Comparison of ENCODE assay signal across 27 cellular contexts in the genomic region with DNA sequence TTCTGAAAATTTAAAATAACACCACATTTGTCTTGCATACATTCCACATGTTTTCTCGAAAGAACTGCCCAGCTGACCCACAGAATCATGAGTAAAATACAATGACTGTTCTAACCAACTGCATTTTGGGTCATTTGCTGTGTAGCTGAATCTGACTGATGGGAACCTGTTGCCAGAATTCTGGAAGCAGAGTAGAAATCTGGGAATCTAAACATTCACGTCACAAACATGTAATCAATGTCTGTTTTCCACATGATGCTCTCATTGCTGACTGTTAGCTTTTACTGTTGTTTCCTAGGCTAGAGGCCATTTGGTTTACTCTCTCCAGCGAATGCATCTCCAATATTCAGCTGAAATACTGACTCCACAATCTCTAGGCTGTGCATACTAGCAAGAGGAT.
"Had no signal": no experiment of that assay in that cellular context is flagged by ENCODE, and none has a peak within 500 bp of the region (broad histone marks: within the 10 kb centered on the region; RNA-seq: fewer than 3 reads in every experiment).

No MANE protein-coding gene starts in this region.

- ATAC-seq: heart right ventricle; natural killer cell; right cardiac atrium; stimulated activated memory B cell treated with anti-CD40 and anti-IgM and Interleukin-4, amounts not matched to agents 10 μg/mL and 1 μg/mL and 100 μg/mL, for 72 hours had no signal

- H3K9me3 ChIP-seq: heart right ventricle, left ventricle myocardium inferior, ovary, prostate gland, sigmoid colon, testis, thyroid gland, transverse colon, upper lobe of left lung had no signal

- H3K27me3 ChIP-seq: heart right ventricle, hepatocyte, neural progenitor cell, ovary, sigmoid colon, stomach, testis, thyroid gland, transverse colon, upper lobe of left lung had no signal

- H3K36me3 ChIP-seq: heart right ventricle, left ventricle myocardium inferior, neural progenitor cell, ovary, prostate gland, sigmoid colon, stomach, thyroid gland, transverse colon, upper lobe of left lung had no signal

- H2AFZ ChIP-seq: hepatocyte, neural progenitor cell had no signal

- H3K27ac ChIP-seq: heart right ventricle, hepatocyte, left ventricle myocardium inferior, neural progenitor cell, ovary, prostate gland, sigmoid colon, stomach, testis, thyroid gland, transverse colon, upper lobe of left lung had no signal

- DNase-seq: heart right ventricle; islet precursor cell; left ventricle myocardium inferior; mesendoderm; naive B cell; natural killer cell; nephron progenitor cell; ovary; retina; right cardiac atrium; sigmoid colon; small intestine; stimulated activated CD4-positive, alpha-beta T cell treated with anti-CD3 and anti-CD28 coated beads, Interleukin-1b, Interleukin-23, amount 100 ng/mL, for 48 hours; stimulated activated CD4-positive, alpha-beta T cell treated with anti-CD3 and anti-CD28 coated beads, Interleukin-2, amount 100 ng/mL, for 48 hours; stimulated activated CD4-positive, alpha-beta T cell treated with anti-CD3 and anti-CD28 coated beads, Interleukin-4, amount 100 ng/mL, for 4 hours; stimulated activated CD8-positive, alpha-beta memory T cell treated with anti-CD3 and anti-CD28 coated beads, Interleukin-4, amount 100 ng/mL, for 48 hours; stimulated activated naive CD4-positive, alpha-beta T cell treated with Interleukin-2 at 50 U/mL for 16 hours; stomach; testis; thyroid gland; transverse colon; upper lobe of left lung had no signal

- H3K4me2 ChIP-seq: hepatocyte, neural progenitor cell had no signal

- H3K4me3 ChIP-seq: heart right ventricle, hepatocyte, left ventricle myocardium inferior, lung, neural progenitor cell, ovary, prostate gland, sigmoid colon, stomach, testis, thyroid gland, transverse colon, upper lobe of left lung had no signal

- H3K4me1 ChIP-seq: heart right ventricle, left ventricle myocardium inferior, neural progenitor cell, prostate gland, sigmoid colon, stomach, testis, transverse colon, upper lobe of left lung had no signal

- H3K9ac ChIP-seq: neural progenitor cell had no signal
